30 cellular contexts compared by ENCODE assay signal in genomic region chr2:11421863-11422490, GRCh38.
"Had no signal": no experiment of that assay in that cellular context is flagged by ENCODE, and none has a peak within 500 bp of the region (broad histone marks: within the 10 kb centered on the region; RNA-seq: fewer than 3 reads in every experiment).

No MANE protein-coding gene starts in this region.

- H3K4me3 ChIP-seq: adrenal gland, K562, SJCRH30 had no signal

- H3K27ac ChIP-seq: adrenal gland, SJCRH30, VCaP had no signal

- DNase-seq: activated CD4-positive, alpha-beta T cell treated with anti-CD3 and anti-CD28 coated beads for 4 hours; activated CD4-positive, CD25-positive, alpha-beta regulatory T cell; activated CD8-positive, alpha-beta memory T cell treated with anti-CD3 and anti-CD28 coated beads, Interleukin-2, amount 50 U/mL, for 4 hours; activated CD8-positive, alpha-beta T cell treated with anti-CD3 and anti-CD28 coated beads for 36 hours; activated gamma-delta T cell treated with Interleukin-2 at 50 U/mL for 16 hours; activated naive CD4-positive, alpha-beta T cell treated with anti-CD3 and anti-CD28 coated beads, Interleukin-2, amount 10 ng/mL, durations not matched to agents 7 days and 5 days; activated naive CD8-positive, alpha-beta T cell treated with anti-CD3 and anti-CD28 coated beads for 36 hours; activated T-cell treated with anti-CD3 and anti-CD28 coated beads, Interleukin-2, amount 50 U/mL, for 72 hours; adrenal gland; anterior cingulate cortex; Karpas-422; MM.1S; NCI-H1105; NCI-H1436; NCI-H1694 treated with DMSO at 0.1 percent for 48 hours; NCI-H2029 treated with DMSO at 0.1 percent for 48 hours; NCI-H345; NCI-H510A; NCI-H526 treated with DMSO at 0.1 percent for 48 hours; NCI-H82; NK-92 treated with Interleukin-12 subunit alpha and Interleukin-12 subunit beta, amount 100 ng/mL, for 24 hours; OCI-M1; Right ventricle myocardium superior; RPMI8226; SJCRH30; SK-N-SH; T-helper 1 cell had no signal

- H3K9ac ChIP-seq: SK-N-SH had no signal

- H3K4me1 ChIP-seq: SJCRH30 had no signal

- H3K27me3 ChIP-seq: adrenal gland, SJCRH30 had no signal

- ATAC-seq: activated CD8-positive, alpha-beta T cell treated with anti-CD3 and anti-CD28 coated beads for 36 hours; activated T-cell treated with anti-CD3 and anti-CD28 coated beads, Interleukin-2, amount 50 U/mL, for 72 hours; K562; Panc1 had no signal

- H3K36me3 ChIP-seq: adrenal gland, SJCRH30 had no signal
